1 cellular context compared by ENCODE assay signal in the genomic region with DNA sequence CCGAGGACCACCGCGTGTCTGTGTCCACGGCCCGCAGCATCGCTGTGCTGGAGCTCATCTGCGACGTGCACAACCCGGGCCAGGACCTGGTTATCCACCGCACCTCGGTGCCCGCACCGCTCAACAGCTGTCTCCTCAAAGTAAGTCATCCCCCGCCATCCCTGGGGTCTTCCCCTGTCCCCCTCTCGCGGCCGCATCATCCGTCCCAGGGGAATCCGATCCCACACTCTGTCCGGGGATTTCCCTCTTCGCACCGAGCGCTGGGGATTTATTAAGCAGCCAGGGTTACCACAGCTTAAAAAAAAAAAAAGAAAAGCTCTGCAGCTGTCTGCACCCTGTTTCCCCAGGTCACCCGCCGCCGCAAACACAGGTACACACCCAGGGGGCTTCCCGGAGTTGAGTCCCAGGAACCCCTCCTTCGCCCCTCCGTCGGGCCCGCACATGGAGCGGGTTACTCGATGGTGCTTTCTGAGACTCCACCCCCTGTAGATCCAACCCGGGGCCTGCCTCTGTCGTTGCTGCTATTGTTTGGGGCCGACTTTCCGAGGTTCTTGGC.
A peak's percentile ranks its signal among the peaks of the same experiment; 100 is the strongest.
TF ChIP-seq lines count a peak whose summit lies in the region.

No MANE protein-coding gene starts in this region.

TF ChIP-seq in GM12878, 131 proteins besides CTCF, POLR2A, EP300 and RAD21 (continues in another document):
- no peak for TF ChIP-seq SIN3A (IDR thresholded peaks at IDR 0.05; ENCODE audit: low read depth, low read length)
- TF ChIP-seq CREM (IDR thresholded peaks at IDR 0.05; ENCODE audit: low read depth): no peak
- TF ChIP-seq ZBTB11 (CRISPR knock-in tag; IDR thresholded peaks at IDR 0.05): no peak
- no peak for TF ChIP-seq ESRRA (IDR thresholded peaks at IDR 0.05; ENCODE audit: low read length)
- no peak for TF ChIP-seq KLF5 (IDR thresholded peaks at IDR 0.05; ENCODE audit: partially characterized antibody)
- TF ChIP-seq HDGF (IDR thresholded peaks at IDR 0.05): no peak
- no peak for TF ChIP-seq RFX5 (IDR thresholded peaks at IDR 0.05; ENCODE audit: low read depth, low read length)
- TF ChIP-seq KAT2A (conservative IDR thresholded peaks at IDR 0.05; ENCODE audit: control insufficient read depth, low read depth, low read length): no peak
- no peak for TF ChIP-seq SMAD5 (IDR thresholded peaks at IDR 0.05; ENCODE audit: low read depth)
- peak; percentile 62 for TF ChIP-seq RUNX3 (IDR thresholded peaks at IDR 0.05; ENCODE audit: low read length)
- no peak for TF ChIP-seq ATF7 (IDR thresholded peaks at IDR 0.05; ENCODE audit: low read depth)
- TF ChIP-seq BCL3 (IDR thresholded peaks at IDR 0.05; ENCODE audit: borderline replicate concordance, insufficient read depth, low read depth, low read length, poor library complexity, severe bottlenecking): no peak
- TF ChIP-seq MXI1 (IDR thresholded peaks at IDR 0.05; ENCODE audit: low read depth, low read length): no peak
- 0 out of 2 replicates have a peak, but pooled peaks have one; percentile 31 for TF ChIP-seq GATAD2B (conservative IDR thresholded peaks at IDR 0.05; ENCODE audit: low read depth)
- no peak for TF ChIP-seq SMAD1 (IDR thresholded peaks at IDR 0.05; ENCODE audit: low read depth, partially characterized antibody)
- TF ChIP-seq NR2C2 (IDR thresholded peaks at IDR 0.05; ENCODE audit: borderline replicate concordance, control insufficient read depth, insufficient read length, low read depth): no peak
- TF ChIP-seq, protein P1, sequence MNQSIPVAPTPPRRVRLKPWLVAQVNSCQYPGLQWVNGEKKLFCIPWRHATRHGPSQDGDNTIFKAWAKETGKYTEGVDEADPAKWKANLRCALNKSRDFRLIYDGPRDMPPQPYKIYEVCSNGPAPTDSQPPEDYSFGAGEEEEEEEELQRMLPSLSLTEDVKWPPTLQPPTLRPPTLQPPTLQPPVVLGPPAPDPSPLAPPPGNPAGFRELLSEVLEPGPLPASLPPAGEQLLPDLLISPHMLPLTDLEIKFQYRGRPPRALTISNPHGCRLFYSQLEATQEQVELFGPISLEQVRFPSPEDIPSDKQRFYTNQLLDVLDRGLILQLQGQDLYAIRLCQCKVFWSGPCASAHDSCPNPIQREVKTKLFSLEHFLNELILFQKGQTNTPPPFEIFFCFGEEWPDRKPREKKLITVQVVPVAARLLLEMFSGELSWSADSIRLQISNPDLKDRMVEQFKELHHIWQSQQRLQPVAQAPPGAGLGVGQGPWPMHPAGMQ (IDR thresholded peaks at IDR 0.05; ENCODE audit: borderline replicate concordance): no peak
- TF ChIP-seq SIX5 (IDR thresholded peaks at IDR 0.05; ENCODE audit: low read depth, low read length, severe bottlenecking): no peak
- TF ChIP-seq ATF2 (IDR thresholded peaks at IDR 0.05; ENCODE audit: low read length): no peak
- TF ChIP-seq ZNF384 (IDR thresholded peaks at IDR 0.05; ENCODE audit: borderline replicate concordance, low read depth, low read length): peak; percentile 81; the same call in 1 of the 2 replicates
- TF ChIP-seq NBN (IDR thresholded peaks at IDR 0.05): 0 out of 2 replicates have a peak, but pooled peaks have one; percentile 37
- TF ChIP-seq, protein P2, sequence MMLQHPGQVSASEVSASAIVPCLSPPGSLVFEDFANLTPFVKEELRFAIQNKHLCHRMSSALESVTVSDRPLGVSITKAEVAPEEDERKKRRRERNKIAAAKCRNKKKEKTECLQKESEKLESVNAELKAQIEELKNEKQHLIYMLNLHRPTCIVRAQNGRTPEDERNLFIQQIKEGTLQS (IDR thresholded peaks at IDR 0.05; ENCODE audit: borderline replicate concordance, extremely low read depth, low read depth, low read length): no peak
- TF ChIP-seq DPF2 (IDR thresholded peaks at IDR 0.05): no peak; the same call in 1 of the 2 replicates
- TF ChIP-seq FOXM1 (IDR thresholded peaks at IDR 0.05; ENCODE audit: low read depth, low read length): no peak
- TF ChIP-seq NR2F1 (conservative IDR thresholded peaks at IDR 0.05): no peak
- TF ChIP-seq MAX (IDR thresholded peaks at IDR 0.05; ENCODE audit: low read depth, low read length): 0 out of 2 replicates have a peak, but pooled peaks have one; percentile 24
- no peak for TF ChIP-seq BRCA1 (IDR thresholded peaks at IDR 0.05; ENCODE audit: low read depth, low read length)
- TF ChIP-seq STAT3 (IDR thresholded peaks at IDR 0.05; ENCODE audit: low read depth, low read length): no peak
- TF ChIP-seq IRF3 (IDR thresholded peaks at IDR 0.05): no peak
- TF ChIP-seq CHD4 (IDR thresholded peaks at IDR 0.05): no peak
- no peak for TF ChIP-seq HDAC6 (IDR thresholded peaks at IDR 0.05; ENCODE audit: unreplicated experiment)
- no peak for TF ChIP-seq JUND (IDR thresholded peaks at IDR 0.05; ENCODE audit: low read depth, low read length)
- no peak for TF ChIP-seq KDM1A (IDR thresholded peaks at IDR 0.05; ENCODE audit: borderline replicate concordance)
- TF ChIP-seq PML (IDR thresholded peaks at IDR 0.05; ENCODE audit: low read length): no peak
- TF ChIP-seq PRDM15 (CRISPR knock-in tag; IDR thresholded peaks at IDR 0.05): no peak
- TF ChIP-seq NFYA (IDR thresholded peaks at IDR 0.05; ENCODE audit: borderline replicate concordance, low read depth, low read length): no peak
- TF ChIP-seq FOS (IDR thresholded peaks at IDR 0.05; ENCODE audit: borderline replicate concordance, extremely low read depth, insufficient read length): no peak
- TF ChIP-seq MYC (IDR thresholded peaks at IDR 0.05; ENCODE audit: insufficient read depth, insufficient read length, insufficient replicate concordance, low read length, severe bottlenecking): peak; percentile 2
- no peak for TF ChIP-seq SUZ12 (IDR thresholded peaks at IDR 0.05; ENCODE audit: unreplicated experiment)
- no peak for TF ChIP-seq SUPT20H (IDR thresholded peaks at IDR 0.05; ENCODE audit: borderline replicate concordance, control insufficient read depth, low read depth, low read length)
- no peak for TF ChIP-seq NFXL1 (IDR thresholded peaks at IDR 0.05; ENCODE audit: borderline replicate concordance)
- TF ChIP-seq ZZZ3 (IDR thresholded peaks at IDR 0.05; ENCODE audit: control insufficient read depth, insufficient read length, low read depth): no peak
- TF ChIP-seq ZSCAN29 (IDR thresholded peaks at IDR 0.05): no peak
- no peak for TF ChIP-seq CREB1 (IDR thresholded peaks at IDR 0.05; ENCODE audit: low read depth)
- no peak for TF ChIP-seq SREBF2 (IDR thresholded peaks at IDR 0.05; ENCODE audit: low read length)
- TF ChIP-seq CEBPZ (IDR thresholded peaks at IDR 0.05; ENCODE audit: low read depth, low read length): no peak
- no peak for TF ChIP-seq SP1 (IDR thresholded peaks at IDR 0.05; ENCODE audit: low read depth, low read length)
